ENCODE assay signal across 9 cellular contexts in the genomic region with DNA sequence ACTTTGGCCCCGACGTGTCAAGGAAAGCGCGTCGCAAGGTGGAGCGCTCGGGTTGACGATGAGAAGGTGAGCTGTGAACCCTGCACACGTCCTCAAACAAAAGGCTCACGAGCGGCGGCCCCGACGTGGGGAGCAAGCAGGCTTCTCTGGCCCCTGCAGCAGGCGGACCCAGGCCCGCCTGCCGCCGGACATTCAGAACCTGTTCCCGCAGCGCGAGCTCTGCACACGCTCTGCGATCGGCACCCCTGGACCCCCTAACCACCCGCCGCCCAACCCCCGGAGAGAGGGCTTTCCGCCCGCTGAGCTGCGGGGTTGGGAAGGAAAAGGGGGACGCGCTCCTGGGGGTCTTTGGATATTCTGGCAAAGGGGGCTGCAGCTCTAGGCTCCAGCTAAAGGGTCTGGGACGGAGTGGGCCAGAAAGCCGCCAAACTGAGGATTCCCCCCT. TPM values are rescaled to one million over a fixed set of nuclear protein-coding genes. Genes with fewer than 3 reads are reported as not detected.
DNase-seq lines count a peak whose midpoint lies in the region; ATAC-seq, FAIRE-seq and TF ChIP-seq lines count a peak whose summit lies in the region.
"Had no signal": no experiment of that assay in that cellular context is flagged by ENCODE, and none has a peak within 500 bp of the region (broad histone marks: within the 10 kb centered on the region; RNA-seq: fewer than 3 reads in every experiment).

No MANE protein-coding gene starts in this region.

- CTCF ChIA-PET in HepG2 (lab: Yijun Ruan, JAX; ENCODE audit: low intra/inter-chr PET ratio, low total read pairs): no interaction called here
- CTCF ChIA-PET in endothelial cell of umbilical vein (lab: Charles Lee): interaction anchor here (0.6 to 3.5 kb wide), 6 partner anchors 28 to 307 kb away, joined by 3 to 24 read pairs (median 3); no protein-coding TSS in a partner anchor
- CTCF ChIA-PET in CD4-positive, alpha-beta T cell (lab: Charles Lee): no interaction called here

- H3K9me3 ChIP-seq in right lobe of liver (no peaks in the 10 kb centered on the region), HepG2 (ENCODE audit: low read length) (no peaks in the 10 kb centered on the region), endothelial cell of umbilical vein (replicated peaks; ENCODE audit: control insufficient read depth, insufficient read depth, low read length) (no peaks in the 10 kb centered on the region), mononuclear cell (ENCODE audit: low read depth, low read length) (no peaks in the 10 kb centered on the region), vagina (no peaks in the 10 kb centered on the region)
- H3K9me3 ChIP-seq in CD4-positive, alpha-beta T cell (ENCODE audit: control insufficient read depth, low read length): peaks cover 4% of the 10 kb centered on the region

- no peak for TF ChIP-seq POLR2A in right lobe of liver (IDR thresholded peaks at IDR 0.05)
- TF ChIP-seq POLR2A in HepG2 (IDR thresholded peaks at IDR 0.05; ENCODE audit: insufficient read depth in 1 of 2, low read depth in 2 of 2, low read length in 2 of 2): no peak
- no peak for TF ChIP-seq POLR2A in endothelial cell of umbilical vein (IDR thresholded peaks at IDR 0.05; ENCODE audit: low read depth, low read length)
- no peak for TF ChIP-seq POLR2A in vagina (IDR thresholded peaks at IDR 0.05)

- no peak overlapping the region for H3K4me3 Mint-ChIP-seq in CD4-positive, alpha-beta T cell
- H3K4me3 Mint-ChIP-seq: CD4-positive, CD25-positive, alpha-beta regulatory T cell had no signal

- FAIRE-seq in HepG2 (lab: Jason Lieb, UNC) (no peak), endothelial cell of umbilical vein (lab: Jason Lieb, UNC) (no peak)

- in situ Hi-C loops in HepG2 (cut with HindIII; ENCODE audit: extremely low pct_ligation_motif_present, low pct_unique_long_range_greater_than_20kb): no loop called here

- H3K36me3 ChIP-seq in right lobe of liver: no peaks in the 10 kb centered on the region
- no peaks in the 10 kb centered on the region for H3K36me3 ChIP-seq in HepG2 (replicated peaks in 1 of 2; ENCODE audit: control insufficient read depth in 1 of 2, insufficient read depth in 2 of 2, low read length in 2 of 2)
- no peaks in the 10 kb centered on the region for H3K36me3 ChIP-seq in endothelial cell of umbilical vein (ENCODE audit: control insufficient read depth in 2 of 2, extremely low read depth in 1 of 2, insufficient read depth in 2 of 2, low read length in 2 of 2)
- H3K36me3 ChIP-seq in vagina: no peaks in the 10 kb centered on the region

- peaks cover 2% of the 10 kb centered on the region for H3K9me3 Mint-ChIP-seq in CD4-positive, alpha-beta T cell

- H3K4me3 ChIP-seq in right lobe of liver (peak overlapping the region in 2 of 3 donors; percentile 16 to 44), HepG2 (replicated peaks in 1 of 3; ENCODE audit: insufficient read depth in 1 of 3, low read depth in 2 of 3, low read length in 3 of 3) (no peak overlapping the region), endothelial cell of umbilical vein (replicated peaks in 1 of 3; ENCODE audit: insufficient read depth in 1 of 3, low read depth in 1 of 3, low read length in 3 of 3) (peak overlapping the region; percentile 65 to 96 (median 78)), mononuclear cell (ENCODE audit: low read length) (peak overlapping the region; percentile 41), vagina (peak overlapping the region; percentile 53 to 60)

- TF ChIP-seq EP300 in HepG2 (IDR thresholded peaks at IDR 0.05; ENCODE audit: low read depth in 2 of 2, low read length in 2 of 2) (no peak), HepG2 (CRISPR knock-in tag; IDR thresholded peaks at IDR 0.05; ENCODE audit: borderline replicate concordance) (no peak)

- no peak overlapping the region for H3K27ac ChIP-seq in right lobe of liver
- no peak overlapping the region for H3K27ac ChIP-seq in HepG2 (ENCODE audit: extremely low read length, insufficient read depth, low read length)
- H3K27ac ChIP-seq in endothelial cell of umbilical vein (ENCODE audit: insufficient read depth, low read depth, low read length): no peak overlapping the region
- peak overlapping the region; percentile 68 for H3K27ac ChIP-seq in vagina
- H3K27ac ChIP-seq in CD4-positive, alpha-beta T cell (ENCODE audit: low read depth, low read length): no peak overlapping the region

- no peak for ATAC-seq in right lobe of liver
- no peak for ATAC-seq in HepG2
- ATAC-seq in CD4-positive, alpha-beta T cell (ENCODE audit: poor library complexity): no peak

- H2AFZ ChIP-seq in HepG2 (ENCODE audit: low read length) (no peak overlapping the region), endothelial cell of umbilical vein (ENCODE audit: low read depth, low read length) (peak overlapping the region; percentile 98)

- H4K20me1 ChIP-seq in HepG2 (ENCODE audit: insufficient read depth, low read length): no peaks in the 10 kb centered on the region
- H4K20me1 ChIP-seq in endothelial cell of umbilical vein (replicated peaks; ENCODE audit: control insufficient read depth, extremely low read depth, insufficient read depth, low read length): no peaks in the 10 kb centered on the region

- H3K36me3 Mint-ChIP-seq in CD4-positive, alpha-beta T cell (ENCODE audit: low read depth): no peaks in the 10 kb centered on the region
- H3K36me3 Mint-ChIP-seq: CD4-positive, CD25-positive, alpha-beta regulatory T cell had no signal

- dilution Hi-C loops in endothelial cell of umbilical vein (cut with MboI; ENCODE audit: extremely low pct_ligation_motif_present, low sequenced_read_pairs): no loop called here

- H3K4me2 ChIP-seq in HepG2 (ENCODE audit: low read depth, low read length) (no peak overlapping the region), endothelial cell of umbilical vein (ENCODE audit: insufficient read depth, low read length) (peak overlapping the region; percentile 81)

- DNase-seq in right lobe of liver (no peak), HepG2 (ENCODE audit: low spot score) (no peak), endothelial cell of umbilical vein (ENCODE audit: low read depth, low spot score) (no peak), vagina (ENCODE audit: extremely low spot score in 2 of 2) (no peak), MV-4-11 (lab: John Stamatoyannopoulos, UW) (no peak)
- no peak for DNase-seq in CD4-positive, alpha-beta T cell
- no peak for DNase-seq in stimulated activated CD4-positive, alpha-beta T cell treated with anti-CD3 and anti-CD28 coated beads, Interleukin-12 subunit alpha, Interleukin-12 subunit beta, amount 100 ng/mL, for 4 hours
- DNase-seq: CD4-positive, CD25-positive, alpha-beta regulatory T cell had no signal

- TF ChIP-seq CTCF in right lobe of liver (IDR thresholded peaks at IDR 0.05) (no peak), HepG2 (CRISPR knock-in tag; IDR thresholded peaks at IDR 0.05) (no peak), endothelial cell of umbilical vein (IDR thresholded peaks at IDR 0.05; ENCODE audit: extremely low read depth in 1 of 2, insufficient read depth in 1 of 2, low read depth in 1 of 2, low read length in 2 of 2) (no peak), vagina (IDR thresholded peaks at IDR 0.05) (no peak)
- no peak for TF ChIP-seq CTCF in CD4-positive, alpha-beta T cell (IDR thresholded peaks at IDR 0.05)

- H3K27me3 ChIP-seq in right lobe of liver (peaks cover 0 to 11% of the 10 kb centered on the region in 2 donors), HepG2 (ENCODE audit: control insufficient read depth in 1 of 2, insufficient read depth in 2 of 2, low read length in 2 of 2) (peaks cover 0 to 20% of the 10 kb centered on the region in 2 experiments; a peak in 3 of 5 replicates), endothelial cell of umbilical vein (ENCODE audit: control insufficient read depth in 2 of 2, insufficient read depth in 2 of 2, low read length in 2 of 2) (no peaks in the 10 kb centered on the region), mononuclear cell (ENCODE audit: insufficient read depth, low read length) (peaks cover 25% of the 10 kb centered on the region), vagina (no peaks in the 10 kb centered on the region)
- peaks cover 42% of the 10 kb centered on the region for H3K27me3 ChIP-seq in CD4-positive, alpha-beta T cell (ENCODE audit: control insufficient read depth, insufficient read depth, low read length)

- H3K9ac ChIP-seq in HepG2 (ENCODE audit: insufficient read depth, low read depth, low read length): no peak overlapping the region
- peak overlapping the region; percentile 64 for H3K9ac ChIP-seq in endothelial cell of umbilical vein (replicated peaks; ENCODE audit: extremely low read depth, insufficient read depth, low read length)

- H3K4me1 ChIP-seq in right lobe of liver (peaks cover 0 to 17% (median 0%) of the 10 kb centered on the region in 4 donors), HepG2 (ENCODE audit: insufficient read depth, low read length) (no peaks in the 10 kb centered on the region), endothelial cell of umbilical vein (ENCODE audit: control insufficient read depth, extremely low read depth, insufficient read depth, low read length) (peaks cover 2% of the 10 kb centered on the region), mononuclear cell (ENCODE audit: insufficient read depth, low read length) (peaks cover 11% of the 10 kb centered on the region), vagina (peaks cover 21% of the 10 kb centered on the region)

- intact Hi-C loops in right lobe of liver (cut with DNase I) (no loop called here), HepG2 (cut with micrococcal nuclease; ENCODE audit: unreplicated experiment) (no loop called here), endothelial cell of umbilical vein (cut with micrococcal nuclease) (loop anchor here (1.0 to 5.0 kb wide), 6 partner anchors 125 to 664 kb away; a partner anchor contains a TSS), vagina (cut with DNase I) (no loop called here)
- intact Hi-C loops in CD4-positive, alpha-beta T cell (cut with DNase I, micrococcal nuclease): no loop called here

- no TSS peak for BruUV-seq in HepG2 (replicated peaks; lab: Mats Ljungman, UMichigan)
- no TSS peak for BruUV-seq in endothelial cell of umbilical vein (replicated peaks; lab: Mats Ljungman, UMichigan)

- POLR2A ChIA-PET in HepG2 (lab: Yijun Ruan, JAX): no interaction called here
- POLR2A ChIA-PET in endothelial cell of umbilical vein (lab: Charles Lee): no interaction called here
- POLR2A ChIA-PET in CD4-positive, alpha-beta T cell (lab: Charles Lee): no interaction called here

- no peak overlapping the region for H3K27ac Mint-ChIP-seq in CD4-positive, alpha-beta T cell
- H3K27ac Mint-ChIP-seq: CD4-positive, CD25-positive, alpha-beta regulatory T cell had no signal

- no peaks in the 10 kb centered on the region for H3K4me1 Mint-ChIP-seq in CD4-positive, alpha-beta T cell (ENCODE audit: low read depth)

- H3K27me3 Mint-ChIP-seq in CD4-positive, alpha-beta T cell: peaks cover 49% of the 10 kb centered on the region

- WGBS in right lobe of liver (ENCODE audit: insufficient coverage, low coverage, low lambda C conversion rate, missing lambda C conversion rate): 4% methylated on average over 9 of the region's 34 CpGs
- 72% methylated on average over 30 of the region's 34 CpGs for WGBS in HepG2 (ENCODE audit: low lambda C conversion rate)

- TF ChIP-seq RAD21 in HepG2 (CRISPR knock-in tag; IDR thresholded peaks at IDR 0.05): no peak

- H3K9me1 ChIP-seq in endothelial cell of umbilical vein (replicated peaks; ENCODE audit: control insufficient read depth, extremely low read depth, insufficient read depth, low read length): no peaks in the 10 kb centered on the region

- no peaks in the 10 kb centered on the region for H3K79me2 ChIP-seq in HepG2 (ENCODE audit: insufficient read depth, low read length)
- no peaks in the 10 kb centered on the region for H3K79me2 ChIP-seq in endothelial cell of umbilical vein (ENCODE audit: control insufficient read depth, insufficient read depth, low read length)

RNA-seq across cellular contexts. Expression of a gene that starts 1.2 kb away (rescaled TPM):
- total RNA-seq in right lobe of liver: under 1 TPM; 0.06 to 0.98 (median 0.45) TPM
- not detected in 2 replicates for total RNA-seq in HepG2 (2016; rRNA removed; fragmentation: Illumina TruSeq; extraction: Trizol)
- not detected in 2 replicates for total RNA-seq in HepG2 (2016; cell fraction: cytosol; rRNA removed; fragmentation: Illumina TruSeq; extraction: Trizol; ENCODE audit: low read depth)
- not detected in 2 replicates for total RNA-seq in HepG2 (2016; cell fraction: insoluble cytoplasmic fraction; rRNA removed; fragmentation: Illumina TruSeq; extraction: Trizol)
- total RNA-seq in HepG2 (2016; cell fraction: membrane; rRNA removed; fragmentation: Illumina TruSeq; extraction: Trizol): not detected in 2 replicates
- 0.09 TPM in 1 of 2 replicates, not detected in the other for total RNA-seq in HepG2 (2016; cell fraction: nucleus; rRNA removed; fragmentation: Illumina TruSeq; extraction: Trizol)
- polyA plus RNA-seq in HepG2 (2011; rRNA removed): under 0.01 TPM in 1 of 2 replicates, not detected in the other
- polyA plus RNA-seq in HepG2 (2011; cell fraction: cytosol; rRNA removed): not detected in 2 replicates
- not detected in 2 replicates for polyA plus RNA-seq in HepG2 (2011; cell fraction: nucleus; rRNA removed)
- not detected in 2 replicates for polyA plus RNA-seq in HepG2 (2012)
- not detected in 2 replicates for polyA plus RNA-seq in HepG2 (2016; cell fraction: cytosol; fragmentation: Illumina TruSeq; extraction: Trizol; ENCODE audit: low read depth)
- not detected in 2 replicates for polyA plus RNA-seq in HepG2 (2016; cell fraction: insoluble cytoplasmic fraction; fragmentation: Illumina TruSeq; extraction: Trizol; ENCODE audit: low read depth)
- not detected in 2 replicates for polyA plus RNA-seq in HepG2 (2016; cell fraction: membrane; fragmentation: Illumina TruSeq; extraction: Trizol; ENCODE audit: low read depth)
- polyA plus RNA-seq in HepG2 (2016; cell fraction: nucleus; fragmentation: Illumina TruSeq; extraction: Trizol; ENCODE audit: insufficient read depth, low read depth): not detected in 2 replicates
- 0.04 and 42.7 TPM in 2 replicates for polyA minus RNA-seq in HepG2 (2011; rRNA and poly(A)+ RNA removed; ENCODE audit: low replicate concordance)
- polyA minus RNA-seq in HepG2 (2011; cell fraction: cytosol; rRNA and poly(A)+ RNA removed): not detected in 2 replicates
- under 0.01 TPM in 1 of 2 replicates, not detected in the other for polyA minus RNA-seq in HepG2 (2011; cell fraction: nucleus; rRNA and poly(A)+ RNA removed)
- total RNA-seq in endothelial cell of umbilical vein: 57.4 and 61.6 TPM in 2 replicates
- 17.2 and 21.8 TPM in 2 replicates for polyA plus RNA-seq in endothelial cell of umbilical vein
- polyA plus RNA-seq in endothelial cell of umbilical vein (2011; cell fraction: cytosol; rRNA removed): 19.6 and 19.9 TPM in 2 replicates
- polyA plus RNA-seq in endothelial cell of umbilical vein (2011; cell fraction: nucleus; rRNA removed): 33.1 and 34.1 TPM in 2 replicates
- 22.3 and 62.4 TPM in 2 replicates for polyA plus RNA-seq in endothelial cell of umbilical vein (2012)
- 151 and 160 TPM in 2 replicates for polyA minus RNA-seq in endothelial cell of umbilical vein
- polyA minus RNA-seq in endothelial cell of umbilical vein (2011; cell fraction: cytosol; rRNA and poly(A)+ RNA removed): 16.5 TPM
- 90.2 and 111 TPM in 2 replicates for polyA minus RNA-seq in endothelial cell of umbilical vein (2011; cell fraction: nucleus; rRNA and poly(A)+ RNA removed)
- total RNA-seq in mononuclear cell: 5.1 TPM
- 0.49 TPM for total RNA-seq in vagina
- total RNA-seq in CD4-positive, alpha-beta T cell: under 1 TPM in 1 of 2 experiments, not detected in 1; 0.06 TPM
- total RNA-seq: CD4-positive, CD25-positive, alpha-beta regulatory T cell had no signal
- polyA plus RNA-seq: CD4-positive, CD25-positive, alpha-beta regulatory T cell had no signal

Comparison
In these comparisons a context has a peak if more than half of its experiments do, and no peak if none do; other contexts are left out.
1. H3K4me3 ChIP-seq: peak in right lobe of liver (2 of 3), endothelial cell of umbilical vein (3 of 3), mononuclear cell (single experiment) and vagina (2 of 2); none in HepG2 (0 of 3).